In genomic region chr7:44962483-44963251, GRCh38 we compare ENCODE assay signal across 9 cellular contexts. TPM values are rescaled to one million over a fixed set of nuclear protein-coding genes. Genes with fewer than 3 reads are reported as not detected.
DNase-seq lines count a peak whose midpoint lies in the region; ATAC-seq and TF ChIP-seq lines count a peak whose summit lies in the region.
"Had no signal": no experiment of that assay in that cellular context is flagged by ENCODE, and none has a peak within 500 bp of the region (broad histone marks: within the 10 kb centered on the region; RNA-seq: fewer than 3 reads in every experiment).

No MANE protein-coding gene starts in this region.

- peak; percentile 59 for ATAC-seq in left lung
- ATAC-seq in GM19452 (IDR thresholded peaks at IDR 0.05; ENCODE audit: unreplicated experiment): no peak
- ATAC-seq in HG02938 (IDR thresholded peaks at IDR 0.05; ENCODE audit: unreplicated experiment): no peak
- no peak for ATAC-seq in HG03378 (IDR thresholded peaks at IDR 0.05; ENCODE audit: unreplicated experiment)
- ATAC-seq: CD8-positive, alpha-beta T cell had no signal

- H3K9me3 Mint-ChIP-seq in activated CD4-positive, alpha-beta T cell treated with anti-CD3 and anti-CD28 coated beads, Interleukin-2, amount 10 ng/mL, durations not matched to agents 7 days and 5 days: no peaks in the 10 kb centered on the region
- H3K9me3 Mint-ChIP-seq: CD8-positive, alpha-beta T cell had no signal

- TF ChIP-seq POLR2A in thyroid gland (IDR thresholded peaks at IDR 0.05): no peak

- POLR2A ChIA-PET in activated CD4-positive, alpha-beta T cell treated with anti-CD3 and anti-CD28 coated beads, Interleukin-2, amount 10 ng/mL, durations not matched to agents 7 days and 5 days (lab: Charles Lee): interaction anchor here (0.6 kb wide), 1 partner anchor 132 kb away, joined by 3 read pairs; no protein-coding TSS in a partner anchor

- intact Hi-C loops in colonic mucosa (cut with DNase I): no loop called here
- intact Hi-C loops in left lung (cut with DNase I): loop anchor here in 1 of 2 donors (10.0 kb wide), 1 partner anchor 172 kb away; no protein-coding TSS in a partner anchor
- intact Hi-C loops in thyroid gland (cut with DNase I): no loop called here

- H3K4me3 Mint-ChIP-seq in activated CD4-positive, alpha-beta T cell treated with anti-CD3 and anti-CD28 coated beads, Interleukin-2, amount 10 ng/mL, durations not matched to agents 7 days and 5 days: no peak overlapping the region
- H3K4me3 Mint-ChIP-seq: CD8-positive, alpha-beta T cell had no signal

- no peak overlapping the region for H3K9ac ChIP-seq in colonic mucosa (ENCODE audit: low read depth in 2 of 2, low read length in 2 of 2)

- no peak for TF ChIP-seq CTCF in colonic mucosa (IDR thresholded peaks at IDR 0.05)
- no peak for TF ChIP-seq CTCF in left lung (IDR thresholded peaks at IDR 0.05)
- TF ChIP-seq CTCF in thyroid gland (IDR thresholded peaks at IDR 0.05): peak in 2 of 6 experiments; percentile 27 to 30

- H3K9me3 ChIP-seq in colonic mucosa: no peaks in the 10 kb centered on the region
- no peaks in the 10 kb centered on the region for H3K9me3 ChIP-seq in left lung
- no peaks in the 10 kb centered on the region for H3K9me3 ChIP-seq in thyroid gland

- H3K27ac Mint-ChIP-seq in activated CD4-positive, alpha-beta T cell treated with anti-CD3 and anti-CD28 coated beads, Interleukin-2, amount 10 ng/mL, durations not matched to agents 7 days and 5 days: no peak overlapping the region

- H3K4me1 Mint-ChIP-seq in activated CD4-positive, alpha-beta T cell treated with anti-CD3 and anti-CD28 coated beads, Interleukin-2, amount 10 ng/mL, durations not matched to agents 7 days and 5 days: peaks cover 19% of the 10 kb centered on the region

- no peaks in the 10 kb centered on the region for H3K36me3 ChIP-seq in colonic mucosa
- H3K36me3 ChIP-seq in left lung: peaks cover 0 to 58% of the 10 kb centered on the region in 2 donors
- no peaks in the 10 kb centered on the region for H3K36me3 ChIP-seq in thyroid gland

- no peaks in the 10 kb centered on the region for H3K27me3 Mint-ChIP-seq in activated CD4-positive, alpha-beta T cell treated with anti-CD3 and anti-CD28 coated beads, Interleukin-2, amount 10 ng/mL, durations not matched to agents 7 days and 5 days

- CTCF ChIA-PET in activated CD4-positive, alpha-beta T cell treated with anti-CD3 and anti-CD28 coated beads, Interleukin-2, amount 10 ng/mL, durations not matched to agents 7 days and 5 days (lab: Charles Lee): interaction anchor here (2.0 to 4.1 kb wide), 2 partner anchors 11 to 115 kb away, joined by 6 to 26 read pairs; partner anchors contain the start of gene H2AZ2

- H3K27ac ChIP-seq in colonic mucosa (no peak overlapping the region), left lung (no peak overlapping the region), thyroid gland (no peak overlapping the region)

- H3K27me3 ChIP-seq in colonic mucosa: peaks cover 8% of the 10 kb centered on the region
- H3K27me3 ChIP-seq in left lung: peaks cover 0 to 22% of the 10 kb centered on the region in 2 donors
- H3K27me3 ChIP-seq in thyroid gland: no peaks in the 10 kb centered on the region

- H3K4me3 ChIP-seq in colonic mucosa: peak overlapping the region; percentile 33
- peak overlapping the region; percentile 0 to 3 for H3K4me3 ChIP-seq in left lung
- H3K4me3 ChIP-seq in thyroid gland (replicated peaks in 1 of 3): peak overlapping the region in 1 of 3 donors; percentile 29

- peak; percentile 5 for DNase-seq in activated CD4-positive, alpha-beta T cell treated with anti-CD3 and anti-CD28 coated beads, Interleukin-2, amount 10 ng/mL, durations not matched to agents 7 days and 5 days
- DNase-seq in activated CD4-positive, alpha-beta T cell treated with anti-CD3 and anti-CD28 coated beads, Interleukin-2, amount 50 U/mL, for 1 hour: no peak
- DNase-seq in colonic mucosa (no peak), left lung (peak in 1 of 2 donors; percentile 83), thyroid gland (peak; percentile 53 to 57)

- H3K4me1 ChIP-seq in colonic mucosa (peaks cover 7% of the 10 kb centered on the region), left lung (no peaks in the 10 kb centered on the region), thyroid gland (peaks cover 16 to 25% of the 10 kb centered on the region in 2 donors)

- H3K36me3 Mint-ChIP-seq in activated CD4-positive, alpha-beta T cell treated with anti-CD3 and anti-CD28 coated beads, Interleukin-2, amount 10 ng/mL, durations not matched to agents 7 days and 5 days (ENCODE audit: low read depth): peaks cover 30% of the 10 kb centered on the region

- WGBS in thyroid gland, 2 donors: 13 to 39% methylated on average over 8 to 21 of the region's 76 CpGs

RNA-seq across cellular contexts. Expression of gene MYO1G, which starts 16.1 kb away (rescaled TPM):
- 100 to 1,000 TPM; 414 to 457 TPM for total RNA-seq in activated CD4-positive, alpha-beta T cell treated with anti-CD3 and anti-CD28 coated beads, Interleukin-2, amount 10 ng/mL, durations not matched to agents 7 days and 5 days
- 1 to 10 TPM; 2.1 to 3.6 TPM for total RNA-seq in colonic mucosa
- 10 to 100 TPM; 23.9 to 40.9 TPM for total RNA-seq in left lung
- total RNA-seq in thyroid gland: 1 to 10 TPM in 3 of 4 donors, under 1 TPM in 1; 0.78 to 3.8 (median 2.0) TPM

RNA-seq across cellular contexts. Expression of gene CCM2, which starts 37.3 kb away (rescaled TPM):
- 100 to 1,000 TPM; 134 TPM for total RNA-seq in activated CD4-positive, alpha-beta T cell treated with anti-CD3 and anti-CD28 coated beads, Interleukin-2, amount 10 ng/mL, durations not matched to agents 7 days and 5 days
- total RNA-seq in colonic mucosa: 10 to 100 TPM; 34.8 to 38.0 TPM
- 10 to 100 TPM; 43.4 to 50.1 TPM for total RNA-seq in left lung
- 10 to 100 TPM; 19.4 to 29.2 (median 24.3) TPM for total RNA-seq in thyroid gland

Comparison
In these comparisons a context has a peak if more than half of its experiments do, and no peak if none do; other contexts are left out.
1. DNase-seq: peak in activated CD4-positive, alpha-beta T cell treated with anti-CD3 and anti-CD28 coated beads, Interleukin-2, amount 10 ng/mL, durations not matched to agents 7 days and 5 days (single experiment) and thyroid gland (2 of 2); none in activated CD4-positive, alpha-beta T cell treated with anti-CD3 and anti-CD28 coated beads, Interleukin-2, amount 50 U/mL, for 1 hour (single experiment) and colonic mucosa (single experiment).
2. RNA of gene MYO1G, which starts 16.1 kb away (total RNA-seq): 414 to 457 TPM in activated CD4-positive, alpha-beta T cell treated with anti-CD3 and anti-CD28 coated beads, Interleukin-2, amount 10 ng/mL, durations not matched to agents 7 days and 5 days; 23.9 to 40.9 TPM in left lung, 2.1 to 3.6 TPM in colonic mucosa and 0.78 to 3.8 TPM in thyroid gland; every median in the first group is over 4 times any median in the second.